In the genomic region with DNA sequence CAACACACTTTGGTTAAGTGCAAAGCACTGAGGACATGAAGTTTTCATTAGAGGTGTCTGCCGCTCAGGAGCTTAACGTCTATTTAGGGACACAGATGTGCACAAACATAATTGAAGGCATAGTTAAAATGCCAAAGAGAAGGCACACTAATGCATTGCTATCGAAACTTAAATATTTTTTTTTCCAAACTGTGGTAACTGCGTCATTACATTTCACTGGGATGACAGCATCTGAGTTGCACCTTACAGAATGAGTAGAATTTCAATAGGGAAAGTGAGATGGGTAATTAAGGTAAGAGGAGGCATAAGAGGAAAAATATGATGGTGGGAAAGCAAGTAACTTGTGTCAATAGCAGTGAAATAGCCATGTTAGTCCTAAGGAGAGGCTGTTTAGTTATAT, we compare ENCODE assay signal across 5 cellular contexts.
"Had no signal": no experiment of that assay in that cellular context is flagged by ENCODE, and none has a peak within 500 bp of the region (broad histone marks: within the 10 kb centered on the region; RNA-seq: fewer than 3 reads in every experiment).

No MANE protein-coding gene starts in this region.

- DNase-seq: GM23248, GOT3, H7, HFFc6 had no signal

- H3K27ac Mint-ChIP-seq: HFFc6, IgD-negative memory B cell had no signal

- H3K4me3 Mint-ChIP-seq: HFFc6, IgD-negative memory B cell had no signal

- H3K36me3 Mint-ChIP-seq: IgD-negative memory B cell had no signal

- H3K4me1 Mint-ChIP-seq: IgD-negative memory B cell had no signal
